1 cellular context compared by ENCODE assay signal in genomic region chr15:64472161-64472560, GRCh38.
TF ChIP-seq lines count a peak whose summit lies in the region.

No MANE protein-coding gene starts in this region.

TF ChIP-seq in H1, 55 proteins besides CTCF, POLR2A, EP300 and RAD21:
- TF ChIP-seq ZNF274 (IDR thresholded peaks at IDR 0.05; ENCODE audit: borderline replicate concordance, extremely low read depth, low read length) (no peak), SP4 (IDR thresholded peaks at IDR 0.05; ENCODE audit: low read length) (no peak), CHD1 (IDR thresholded peaks at IDR 0.05; ENCODE audit: low read depth, low read length) (no peak), CBX5 (IDR thresholded peaks at IDR 0.05; ENCODE audit: low read depth, low read length) (no peak), GTF2F1 (IDR thresholded peaks at IDR 0.05; ENCODE audit: borderline replicate concordance, low read depth, low read length) (no peak), SRF (IDR thresholded peaks at IDR 0.05; ENCODE audit: low read depth, low read length) (no peak), TEAD4 (IDR thresholded peaks at IDR 0.05; ENCODE audit: low read depth, low read length) (no peak), RXRA (IDR thresholded peaks at IDR 0.05; ENCODE audit: insufficient read depth, low read depth, low read length) (no peak), CEBPB (IDR thresholded peaks at IDR 0.05; ENCODE audit: low read depth, low read length) (no peak), EZH2 (IDR thresholded peaks at IDR 0.05; ENCODE audit: low read depth, low read length, severe bottlenecking) (no peak), CHD2 (IDR thresholded peaks at IDR 0.05; ENCODE audit: low read length) (no peak), ASH2L (IDR thresholded peaks at IDR 0.05; ENCODE audit: low read length) (no peak), GABPA (IDR thresholded peaks at IDR 0.05; ENCODE audit: borderline replicate concordance, insufficient read depth, low read length) (no peak)
- TF ChIP-seq, protein P1, sequence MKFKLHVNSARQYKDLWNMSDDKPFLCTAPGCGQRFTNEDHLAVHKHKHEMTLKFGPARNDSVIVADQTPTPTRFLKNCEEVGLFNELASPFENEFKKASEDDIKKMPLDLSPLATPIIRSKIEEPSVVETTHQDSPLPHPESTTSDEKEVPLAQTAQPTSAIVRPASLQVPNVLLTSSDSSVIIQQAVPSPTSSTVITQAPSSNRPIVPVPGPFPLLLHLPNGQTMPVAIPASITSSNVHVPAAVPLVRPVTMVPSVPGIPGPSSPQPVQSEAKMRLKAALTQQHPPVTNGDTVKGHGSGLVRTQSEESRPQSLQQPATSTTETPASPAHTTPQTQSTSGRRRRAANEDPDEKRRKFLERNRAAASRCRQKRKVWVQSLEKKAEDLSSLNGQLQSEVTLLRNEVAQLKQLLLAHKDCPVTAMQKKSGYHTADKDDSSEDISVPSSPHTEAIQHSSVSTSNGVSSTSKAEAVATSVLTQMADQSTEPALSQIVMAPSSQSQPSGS (IDR thresholded peaks at IDR 0.05; ENCODE audit: low read length), result no peak
